In the genomic region with DNA sequence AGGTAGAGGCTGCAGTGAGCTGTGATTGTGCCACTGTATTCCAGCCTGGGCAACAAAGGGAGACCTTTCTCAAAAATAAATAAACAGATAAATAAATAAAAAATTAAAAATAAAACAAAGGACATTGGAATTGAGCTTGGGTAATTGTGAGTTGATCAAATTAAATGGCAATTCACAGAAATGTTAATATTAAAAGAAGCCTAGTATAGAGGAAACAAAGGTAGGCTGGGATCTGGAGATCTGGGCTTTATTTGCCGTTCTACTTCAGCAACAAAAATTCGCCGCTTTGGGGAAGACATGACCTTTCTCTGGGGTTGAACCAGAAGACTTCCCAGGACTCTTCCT, we compare ENCODE assay signal across 8 cellular contexts. TPM values are rescaled to one million over a fixed set of nuclear protein-coding genes. Genes with fewer than 3 reads are reported as not detected.
DNase-seq lines count a peak whose midpoint lies in the region; ATAC-seq, FAIRE-seq and TF ChIP-seq lines count a peak whose summit lies in the region.

No MANE protein-coding gene starts in this region.

- peak overlapping the region; percentile 91 for H3K4me2 ChIP-seq in keratinocyte (ENCODE audit: control insufficient read depth, extremely low read depth, insufficient read depth, low read depth, low read length)

- dilution Hi-C loops in keratinocyte (cut with MboI; ENCODE audit: extremely low pct_ligation_motif_present, low sequenced_read_pairs), result no loop called here

- no peaks in the 10 kb centered on the region for H3K27me3 Mint-ChIP-seq in T-helper 2 cell treated with Interferon-gamma antibody and Interleukin-4, amounts not matched to agents 5 μg/mL and 100 μg/mL, for 36 hours (ENCODE audit: low read depth)
- no peaks in the 10 kb centered on the region for H3K27me3 Mint-ChIP-seq in activated naive CD8-positive, alpha-beta T cell

- TF ChIP-seq EP300 in suprapubic skin (IDR thresholded peaks at IDR 0.05), result no peak

- H3K4me1 ChIP-seq in keratinocyte (ENCODE audit: control insufficient read depth, extremely low read depth, insufficient read depth, low read length), result peaks cover 9% of the 10 kb centered on the region
- peaks cover 11% of the 10 kb centered on the region for H3K4me1 ChIP-seq in suprapubic skin

- no peak for FAIRE-seq in keratinocyte (lab: Jason Lieb, UNC)

- H3K9ac ChIP-seq in keratinocyte (ENCODE audit: control insufficient read depth, extremely low read depth, insufficient read depth, low read length), result peak overlapping the region; percentile 95

- H3K36me3 ChIP-seq in keratinocyte (ENCODE audit: control insufficient read depth in 2 of 2, extremely low read depth in 1 of 2, insufficient read depth in 2 of 2, low read length in 2 of 2), result peaks cover 12 to 18% of the 10 kb centered on the region in 2 experiments
- peaks cover 25% of the 10 kb centered on the region for H3K36me3 ChIP-seq in suprapubic skin

- H3K4me1 Mint-ChIP-seq in T-helper 2 cell treated with Interferon-gamma antibody and Interleukin-4, amounts not matched to agents 5 μg/mL and 100 μg/mL, for 36 hours (ENCODE audit: low read depth), result peaks cover 18% of the 10 kb centered on the region
- H3K4me1 Mint-ChIP-seq in activated naive CD8-positive, alpha-beta T cell (ENCODE audit: low read depth), result peaks cover 21% of the 10 kb centered on the region

- no peaks in the 10 kb centered on the region for H3K9me1 ChIP-seq in keratinocyte (ENCODE audit: control insufficient read depth, extremely low read depth, insufficient read depth, low read length)

- 3% methylated on average over 3 of the region's 3 CpGs for WGBS in suprapubic skin

- TF ChIP-seq POLR2A in suprapubic skin (IDR thresholded peaks at IDR 0.05), result no peak

- H4K20me1 ChIP-seq in keratinocyte (ENCODE audit: control insufficient read depth, extremely low read depth, insufficient read depth, low read length), result no peaks in the 10 kb centered on the region

- H3K9me3 Mint-ChIP-seq in T-helper 2 cell treated with Interferon-gamma antibody and Interleukin-4, amounts not matched to agents 5 μg/mL and 100 μg/mL, for 36 hours, result no peaks in the 10 kb centered on the region
- no peaks in the 10 kb centered on the region for H3K9me3 Mint-ChIP-seq in activated naive CD8-positive, alpha-beta T cell (ENCODE audit: low read depth)

- peak overlapping the region; percentile 99 for H3K4me3 Mint-ChIP-seq in T-helper 2 cell treated with Interferon-gamma antibody and Interleukin-4, amounts not matched to agents 5 μg/mL and 100 μg/mL, for 36 hours
- H3K4me3 Mint-ChIP-seq in activated naive CD8-positive, alpha-beta T cell, result peak overlapping the region; percentile 99

- peak overlapping the region; percentile 72 to 89 (median 81) for H3K4me3 ChIP-seq in keratinocyte (ENCODE audit: control insufficient read depth in 2 of 3, extremely low read depth in 1 of 3, insufficient read depth in 2 of 3, low read depth in 1 of 3, low read length in 3 of 3)
- H3K4me3 ChIP-seq in suprapubic skin, result peak overlapping the region; percentile 92

- peaks cover 15% of the 10 kb centered on the region for H3K36me3 Mint-ChIP-seq in T-helper 2 cell treated with Interferon-gamma antibody and Interleukin-4, amounts not matched to agents 5 μg/mL and 100 μg/mL, for 36 hours (ENCODE audit: low read depth)
- peaks cover 4% of the 10 kb centered on the region for H3K36me3 Mint-ChIP-seq in activated naive CD8-positive, alpha-beta T cell

- H3K27ac ChIP-seq in keratinocyte (ENCODE audit: control insufficient read depth, insufficient read depth, low read length), result peak overlapping the region; percentile 91
- peak overlapping the region; percentile 83 for H3K27ac ChIP-seq in suprapubic skin

- peak overlapping the region; percentile 99 for H2AFZ ChIP-seq in keratinocyte (ENCODE audit: control insufficient read depth, low read length)

- no peak for DNase-seq in T-helper 2 cell treated with Interferon-gamma antibody and Interleukin-4, amounts not matched to agents 5 μg/mL and 100 μg/mL, for 36 hours (ENCODE audit: low spot score)
- DNase-seq in T-helper 2 cell, result no peak
- DNase-seq in keratinocyte (ENCODE audit: low read depth, low spot score), result no peak
- DNase-seq in suprapubic skin (ENCODE audit: low spot score in 2 of 2), result no peak
- no peak for DNase-seq in SIG-M5 treated with dmso at 0.1 percent for 504 hours (lab: John Stamatoyannopoulos, UW; ENCODE audit: unreplicated experiment)
- DNase-seq in Ammon's horn (ENCODE audit: low spot score), result no peak

- peak overlapping the region; percentile 98 for H3K27ac Mint-ChIP-seq in T-helper 2 cell treated with Interferon-gamma antibody and Interleukin-4, amounts not matched to agents 5 μg/mL and 100 μg/mL, for 36 hours
- H3K27ac Mint-ChIP-seq in activated naive CD8-positive, alpha-beta T cell, result peak overlapping the region; percentile 97

- no peaks in the 10 kb centered on the region for H3K9me3 ChIP-seq in keratinocyte (ENCODE audit: control insufficient read depth, low read depth, low read length)
- no peaks in the 10 kb centered on the region for H3K9me3 ChIP-seq in suprapubic skin

- H3K27me3 ChIP-seq in keratinocyte (ENCODE audit: control insufficient read depth, extremely low read depth, insufficient read depth, low read length) (no peaks in the 10 kb centered on the region), suprapubic skin (no peaks in the 10 kb centered on the region)

- peaks cover 7% of the 10 kb centered on the region for H3K79me2 ChIP-seq in keratinocyte (ENCODE audit: control insufficient read depth, insufficient read depth, low read length)

- ATAC-seq in GM21447 (IDR thresholded peaks at IDR 0.05; ENCODE audit: unreplicated experiment), result no peak

- TF ChIP-seq CTCF in keratinocyte (optimal IDR thresholded peaks at IDR 0.05 in 1 of 3, IDR thresholded peaks at IDR 0.05 in 1 of 3, conservative IDR thresholded peaks at IDR 0.05 in 1 of 3; ENCODE audit: extremely low read depth in 1 of 3, insufficient read depth in 2 of 3, low read length in 3 of 3) (no peak), suprapubic skin (IDR thresholded peaks at IDR 0.05) (no peak)

RNA-seq across cellular contexts. Expression of a gene that starts 0.3 kb away (rescaled TPM):
- polyA plus RNA-seq in keratinocyte, result 122 to 141 TPM (median 133 TPM) in 3 replicates
- polyA plus RNA-seq in keratinocyte (2011; ENCODE audit: low read depth), result 42.8 TPM
- 95.0 and 116 TPM in 2 replicates for polyA plus RNA-seq in keratinocyte (2011; cell fraction: cytosol; rRNA removed)
- polyA plus RNA-seq in keratinocyte (2011; cell fraction: nucleus; rRNA removed), result 85.7 and 87.1 TPM in 2 replicates
- polyA plus RNA-seq in keratinocyte (2012; ENCODE audit: low replicate concordance), result 66.2 and 101 TPM in 2 replicates
- polyA minus RNA-seq in keratinocyte, result 51.6 to 75.6 TPM (median 58.5 TPM) in 3 replicates
- polyA minus RNA-seq in keratinocyte (2011; cell fraction: cytosol; rRNA and poly(A)+ RNA removed), result 50.6 TPM
- polyA minus RNA-seq in keratinocyte (2011; cell fraction: nucleus; rRNA and poly(A)+ RNA removed), result 19.0 and 23.7 TPM in 2 replicates
- 10 to 100 TPM; 49.1 to 66.5 (median 59.0) TPM for total RNA-seq in suprapubic skin

RNA-seq across cellular contexts. Expression of a gene that starts 7.5 kb away (rescaled TPM):
- 0.03 to 0.10 TPM (median 0.04 TPM) in 3 replicates for polyA plus RNA-seq in keratinocyte
- polyA plus RNA-seq in keratinocyte (2011; ENCODE audit: low read depth), result 0.24 TPM
- 0.10 and 0.13 TPM in 2 replicates for polyA plus RNA-seq in keratinocyte (2011; cell fraction: cytosol; rRNA removed)
- 0.36 and 0.53 TPM in 2 replicates for polyA plus RNA-seq in keratinocyte (2011; cell fraction: nucleus; rRNA removed)
- 0.15 and 1.2 TPM in 2 replicates for polyA plus RNA-seq in keratinocyte (2012; ENCODE audit: low replicate concordance)
- polyA minus RNA-seq in keratinocyte, result 0.20 TPM in 1 of 3 replicates, not detected in the others
- not detected for polyA minus RNA-seq in keratinocyte (2011; cell fraction: cytosol; rRNA and poly(A)+ RNA removed)
- 0.32 and 0.39 TPM in 2 replicates for polyA minus RNA-seq in keratinocyte (2011; cell fraction: nucleus; rRNA and poly(A)+ RNA removed)
- 1 to 10 TPM in 1 of 4 donors, under 1 TPM in 2, not detected in 1; 0.40 to 1.1 (median 0.98) TPM for total RNA-seq in suprapubic skin

RNA-seq across cellular contexts. Expression of a gene that starts 11.9 kb away (rescaled TPM):
- 0.19 TPM in 1 of 3 replicates, not detected in the others for polyA plus RNA-seq in keratinocyte
- polyA plus RNA-seq in keratinocyte (2011; ENCODE audit: low read depth), result not detected
- not detected in 2 replicates for polyA plus RNA-seq in keratinocyte (2011; cell fraction: cytosol; rRNA removed)
- not detected in 2 replicates for polyA plus RNA-seq in keratinocyte (2011; cell fraction: nucleus; rRNA removed)
- not detected in 2 replicates for polyA plus RNA-seq in keratinocyte (2012; ENCODE audit: low replicate concordance)
- not detected in 3 replicates for polyA minus RNA-seq in keratinocyte
- not detected for polyA minus RNA-seq in keratinocyte (2011; cell fraction: cytosol; rRNA and poly(A)+ RNA removed)
- polyA minus RNA-seq in keratinocyte (2011; cell fraction: nucleus; rRNA and poly(A)+ RNA removed), result not detected in 2 replicates
- 10 to 100 TPM in 3 of 4 donors, 1 to 10 TPM in 1; 5.2 to 21.8 (median 14.7) TPM for total RNA-seq in suprapubic skin

RNA-seq across cellular contexts. Expression of a gene that starts 25.6 kb away (rescaled TPM):
- polyA plus RNA-seq in keratinocyte, result 83.6 to 97.8 TPM (median 92.4 TPM) in 3 replicates
- 9.0 TPM for polyA plus RNA-seq in keratinocyte (2011; ENCODE audit: low read depth)
- polyA plus RNA-seq in keratinocyte (2011; cell fraction: cytosol; rRNA removed), result 98.9 and 109 TPM in 2 replicates
- polyA plus RNA-seq in keratinocyte (2011; cell fraction: nucleus; rRNA removed), result 39.4 and 43.3 TPM in 2 replicates
- 55.9 and 93.7 TPM in 2 replicates for polyA plus RNA-seq in keratinocyte (2012; ENCODE audit: low replicate concordance)
- polyA minus RNA-seq in keratinocyte, result 36.0 to 54.3 TPM (median 41.2 TPM) in 3 replicates
- polyA minus RNA-seq in keratinocyte (2011; cell fraction: cytosol; rRNA and poly(A)+ RNA removed), result 28.0 TPM
- polyA minus RNA-seq in keratinocyte (2011; cell fraction: nucleus; rRNA and poly(A)+ RNA removed), result 9.5 and 9.7 TPM in 2 replicates
- 10 to 100 TPM; 32.7 to 59.1 (median 49.5) TPM for total RNA-seq in suprapubic skin

RNA-seq across cellular contexts. Expression of a gene that starts 25.7 kb away (rescaled TPM):
- polyA plus RNA-seq in keratinocyte, result not detected in 3 replicates
- not detected for polyA plus RNA-seq in keratinocyte (2011; ENCODE audit: low read depth)
- polyA plus RNA-seq in keratinocyte (2011; cell fraction: cytosol; rRNA removed), result not detected in 2 replicates
- polyA plus RNA-seq in keratinocyte (2011; cell fraction: nucleus; rRNA removed), result not detected in 2 replicates
- 0.26 and 1.3 TPM in 2 replicates for polyA plus RNA-seq in keratinocyte (2012; ENCODE audit: low replicate concordance)
- not detected in 3 replicates for polyA minus RNA-seq in keratinocyte
- not detected for polyA minus RNA-seq in keratinocyte (2011; cell fraction: cytosol; rRNA and poly(A)+ RNA removed)
- not detected in 2 replicates for polyA minus RNA-seq in keratinocyte (2011; cell fraction: nucleus; rRNA and poly(A)+ RNA removed)
- total RNA-seq in suprapubic skin, result under 1 TPM in 1 of 4 donors, not detected in 3; 0.42 TPM
